Comparison of ENCODE assay signal across 8 cellular contexts in the genomic region with DNA sequence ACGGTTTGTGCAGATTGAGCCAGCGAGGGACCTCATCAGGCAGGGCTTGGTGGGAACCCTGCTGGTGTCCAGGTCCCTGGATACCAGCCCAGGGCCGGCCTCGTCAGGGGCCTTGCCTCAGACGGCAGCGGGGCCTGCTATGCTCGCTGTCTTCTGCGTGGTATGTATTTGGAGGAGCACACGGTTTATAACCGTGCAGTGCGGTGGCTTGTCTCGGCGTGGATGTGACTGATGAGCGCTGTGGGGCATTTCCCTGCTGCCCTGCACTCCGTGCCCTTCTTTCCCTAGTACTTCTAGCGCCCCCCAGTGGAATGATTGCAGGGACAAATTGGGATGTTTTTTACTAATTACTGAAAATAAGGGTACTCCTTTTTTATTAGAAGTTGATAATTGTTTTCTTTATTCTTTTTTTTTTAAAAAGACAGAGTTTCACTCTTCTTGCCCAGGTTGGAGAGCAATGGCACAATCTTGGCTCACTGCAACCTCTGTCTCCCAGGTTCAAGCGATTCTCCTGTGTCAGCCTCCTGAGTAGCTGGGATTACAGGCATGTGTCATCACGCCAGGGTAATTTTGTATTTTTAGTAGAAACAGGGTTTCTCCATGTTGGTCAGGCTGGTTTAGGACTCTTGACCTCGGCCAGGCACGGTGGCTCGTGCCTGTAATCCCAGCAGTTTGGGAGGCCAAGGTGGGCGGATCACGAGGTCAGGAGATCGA. TPM values are rescaled to one million over a fixed set of nuclear protein-coding genes. Genes with fewer than 3 reads are reported as not detected.
DNase-seq lines count a peak whose midpoint lies in the region; ATAC-seq and TF ChIP-seq lines count a peak whose summit lies in the region.

No MANE protein-coding gene starts in this region.

- H3K4me1 ChIP-seq in OCI-LY3 (ENCODE audit: low read length): no peaks in the 10 kb centered on the region
- no peaks in the 10 kb centered on the region for H3K4me1 ChIP-seq in breast epithelium

- TF ChIP-seq CTCF in OCI-LY3 (IDR thresholded peaks at IDR 0.05; ENCODE audit: low read depth, low read length) (peak; percentile 73), breast epithelium (IDR thresholded peaks at IDR 0.05) (peak; percentile 11 to 33 (median 24))

- no peaks in the 10 kb centered on the region for H3K27me3 Mint-ChIP-seq in stimulated activated naive B cell treated with anti-CD40 and anti-IgM and Interleukin-4, amounts not matched to agents 10 μg/mL and 1 μg/mL and 100 μg/mL, for 72 hours

- H3K9me3 Mint-ChIP-seq in stimulated activated naive B cell treated with anti-CD40 and anti-IgM and Interleukin-4, amounts not matched to agents 10 μg/mL and 1 μg/mL and 100 μg/mL, for 72 hours: peaks cover 0 to 1% of the 10 kb centered on the region in 2 donors

- no peak overlapping the region for H3K4me2 ChIP-seq in OCI-LY3 (ENCODE audit: low read length)

- H3K4me1 Mint-ChIP-seq in stimulated activated naive B cell treated with anti-CD40 and anti-IgM and Interleukin-4, amounts not matched to agents 10 μg/mL and 1 μg/mL and 100 μg/mL, for 72 hours: peaks cover 7% of the 10 kb centered on the region in 2 donors

- intact Hi-C loops in breast epithelium (cut with DNase I; ENCODE audit: low total_unique reads) (no loop called here), left colon (cut with DNase I, micrococcal nuclease) (loop anchor here in 1 of 2 donors (10.0 kb wide), 1 partner anchor 102 kb away; no protein-coding TSS in a partner anchor)

- peaks cover 6% of the 10 kb centered on the region; the same call in 1 of the 2 replicates for H3K79me2 ChIP-seq in OCI-LY3 (ENCODE audit: low read length)

- DNase-seq in activated T-cell treated with anti-CD3 and anti-CD28 coated beads for 1 hour (ENCODE audit: low read depth): peak; percentile 39
- no peak for DNase-seq in activated T-cell treated with anti-CD3 and anti-CD28 coated beads, Interleukin-2, amount 50 U/mL, for 1 hour
- DNase-seq in breast epithelium (ENCODE audit: low spot score in 2 of 2): no peak
- DNase-seq in left colon: peak in 1 of 2 donors; percentile 84
- no peak for DNase-seq in stimulated activated naive B cell treated with anti-CD40 and anti-IgM and Interleukin-4, amounts not matched to agents 10 μg/mL and 1 μg/mL and 100 μg/mL, for 72 hours
- DNase-seq in NCI-H2227 (lab: John Stamatoyannopoulos, UW; ENCODE audit: unreplicated experiment): no peak

- no peak overlapping the region for H3K9ac ChIP-seq in OCI-LY3 (ENCODE audit: low read length)

- H3K9me3 ChIP-seq in OCI-LY3 (ENCODE audit: insufficient read depth, low read length) (no peaks in the 10 kb centered on the region), breast epithelium (no peaks in the 10 kb centered on the region)

- no peak overlapping the region for H3K4me3 Mint-ChIP-seq in stimulated activated naive B cell treated with anti-CD40 and anti-IgM and Interleukin-4, amounts not matched to agents 10 μg/mL and 1 μg/mL and 100 μg/mL, for 72 hours

- H2AFZ ChIP-seq in OCI-LY3 (ENCODE audit: low read depth, low read length): no peak overlapping the region

- no peak overlapping the region for H3K27ac Mint-ChIP-seq in stimulated activated naive B cell treated with anti-CD40 and anti-IgM and Interleukin-4, amounts not matched to agents 10 μg/mL and 1 μg/mL and 100 μg/mL, for 72 hours

- no peak overlapping the region for H3K27ac ChIP-seq in OCI-LY3 (ENCODE audit: low read length)
- no peak overlapping the region for H3K27ac ChIP-seq in breast epithelium

- ATAC-seq in left colon: peak; percentile 70
- peak; percentile 36 to 48 for ATAC-seq in stimulated activated naive B cell treated with anti-CD40 and anti-IgM and Interleukin-4, amounts not matched to agents 10 μg/mL and 1 μg/mL and 100 μg/mL, for 72 hours (replicated peaks)
- ATAC-seq in GM19463 (IDR thresholded peaks at IDR 0.05; ENCODE audit: unreplicated experiment): no peak

- TF ChIP-seq POLR2A in breast epithelium (IDR thresholded peaks at IDR 0.05): no peak

- H3K4me3 ChIP-seq in OCI-LY3 (ENCODE audit: low read length) (no peak overlapping the region), breast epithelium (no peak overlapping the region)

- H3K36me3 ChIP-seq in OCI-LY3 (replicated peaks; ENCODE audit: low read depth, low read length): peaks cover 32% of the 10 kb centered on the region
- no peaks in the 10 kb centered on the region for H3K36me3 ChIP-seq in breast epithelium

- H4K20me1 ChIP-seq in OCI-LY3 (ENCODE audit: insufficient read depth, low read length): no peaks in the 10 kb centered on the region

- H3K27me3 ChIP-seq in OCI-LY3 (ENCODE audit: low read depth, low read length): no peaks in the 10 kb centered on the region
- H3K27me3 ChIP-seq in breast epithelium: no peaks in the 10 kb centered on the region

- H3K36me3 Mint-ChIP-seq in stimulated activated naive B cell treated with anti-CD40 and anti-IgM and Interleukin-4, amounts not matched to agents 10 μg/mL and 1 μg/mL and 100 μg/mL, for 72 hours: peaks cover 46 to 58% of the 10 kb centered on the region in 2 donors

RNA-seq across cellular contexts. Expression of a gene that starts 15.3 kb away (rescaled TPM):
- 10 to 100 TPM; 45.4 to 65.9 (median 53.3) TPM for total RNA-seq in breast epithelium
- total RNA-seq in left colon: 10 to 100 TPM; 44.4 to 54.1 TPM

RNA-seq across cellular contexts. Expression of a gene that starts 31.8 kb away (rescaled TPM):
- total RNA-seq in breast epithelium (1 to 10 TPM; 4.5 to 9.4 (median 7.2) TPM), left colon (10 to 100 TPM; 48.3 to 63.1 TPM)

RNA-seq across cellular contexts. Expression of a gene that starts 50.7 kb away (rescaled TPM):
- total RNA-seq in breast epithelium: 10 to 100 TPM; 10.4 to 22.1 (median 18.0) TPM
- 10 to 100 TPM; 32.0 to 32.4 TPM for total RNA-seq in left colon

Comparison
In these comparisons a context has a peak if more than half of its experiments do, and no peak if none do; other contexts are left out.
1. RNA of a gene that starts 31.8 kb away (total RNA-seq): 48.3 to 63.1 TPM in left colon; 4.5 to 9.4 TPM in breast epithelium; every median in the first group is over 4 times any median in the second.